In the genomic region with DNA sequence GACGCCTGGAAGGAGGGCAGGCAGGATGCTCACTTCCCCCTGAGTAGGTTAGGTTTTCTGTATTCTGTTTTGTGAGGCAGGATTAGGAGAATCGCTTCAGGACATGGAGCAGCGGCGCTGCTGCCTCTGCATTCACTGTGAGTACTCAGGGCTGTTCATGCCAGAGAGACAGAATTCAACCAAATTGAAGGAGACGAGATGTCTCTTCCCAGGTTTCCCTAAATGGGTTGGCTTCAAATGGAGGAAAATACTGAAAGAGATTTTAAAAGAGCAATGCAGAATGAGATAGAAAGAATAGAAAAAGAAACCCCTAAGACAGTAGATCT, we compare ENCODE assay signal across 35 cellular contexts. TPM values are rescaled to one million over a fixed set of nuclear protein-coding genes. Genes with fewer than 3 reads are reported as not detected.
"Had no signal": no experiment of that assay in that cellular context is flagged by ENCODE, and none has a peak within 500 bp of the region (broad histone marks: within the 10 kb centered on the region; RNA-seq: fewer than 3 reads in every experiment).

No MANE protein-coding gene starts in this region.

- H3K36me3 Mint-ChIP-seq: activated naive CD8-positive, alpha-beta T cell had no signal

- H3K9me3 Mint-ChIP-seq: activated B cell treated with CpG ODN at 0.5 μM for 24 hours; activated CD8-positive, alpha-beta T cell treated with anti-CD3 and anti-CD28 coated beads for 36 hours; activated T-cell treated with anti-CD3 and anti-CD28 coated beads, Interleukin-2, amount 50 U/mL, for 4 hours; activated T-helper 17 cell treated with anti-CD3 and anti-CD28 coated beads, Interleukin-2, amount 50 U/mL, for 72 hours; central memory CD8-positive, alpha-beta T cell; dendritic cell treated with granulocyte-macrophage colony-stimulating factor and Interleukin-4, amounts not matched to agents 40 ng/mL and 50 ng/mL, for 4 days; endodermal cell had no signal

- ATAC-seq: activated CD4-positive, CD25-positive, alpha-beta regulatory T cell treated with anti-CD3 and anti-CD28 coated beads, Interleukin-2, amount 50 U/mL, for 24 hours; activated CD8-positive, alpha-beta T cell treated with anti-CD3 and anti-CD28 coated beads for 36 hours; activated T-cell treated with anti-CD3 and anti-CD28 coated beads, Interleukin-2, amount 50 U/mL, for 4 hours; activated T-helper 17 cell treated with anti-CD3 and anti-CD28 coated beads, Interleukin-2, amount 50 U/mL, for 72 hours; foreskin keratinocyte; gastrocnemius medialis had no signal

- H3K27me3 ChIP-seq: brain microvascular endothelial cell had no signal

- H3K4me1 Mint-ChIP-seq: activated B cell treated with CpG ODN at 0.5 μM for 24 hours; activated T-helper 17 cell treated with anti-CD3 and anti-CD28 coated beads, Interleukin-2, amount 50 U/mL, for 72 hours; central memory CD8-positive, alpha-beta T cell; endodermal cell had no signal

- H3K4me1 ChIP-seq: esophagus muscularis mucosa, foreskin keratinocyte, gastrocnemius medialis had no signal

- H3K4me3 Mint-ChIP-seq: activated B cell treated with CpG ODN at 0.5 μM for 24 hours; activated CD8-positive, alpha-beta T cell treated with anti-CD3 and anti-CD28 coated beads for 36 hours; activated naive CD8-positive, alpha-beta T cell; activated T-cell treated with anti-CD3 and anti-CD28 coated beads, Interleukin-2, amount 50 U/mL, for 4 hours; activated T-helper 17 cell treated with anti-CD3 and anti-CD28 coated beads, Interleukin-2, amount 50 U/mL, for 72 hours; central memory CD8-positive, alpha-beta T cell; dendritic cell treated with granulocyte-macrophage colony-stimulating factor and Interleukin-4, amounts not matched to agents 40 ng/mL and 50 ng/mL, for 4 days; endodermal cell had no signal

- H3K9me3 ChIP-seq: esophagus muscularis mucosa, gastrocnemius medialis had no signal

- H3K36me3 ChIP-seq: brain microvascular endothelial cell, esophagus muscularis mucosa, gastrocnemius medialis had no signal

- H3K4me3 ChIP-seq: coronary artery, dorsolateral prefrontal cortex, esophagus muscularis mucosa, gastrocnemius medialis had no signal

- H3K27ac ChIP-seq: brain microvascular endothelial cell, coronary artery, esophagus muscularis mucosa, foreskin keratinocyte, gastrocnemius medialis, VCaP had no signal

- H3K27ac Mint-ChIP-seq: activated B cell treated with CpG ODN at 0.5 μM for 24 hours; activated CD8-positive, alpha-beta T cell treated with anti-CD3 and anti-CD28 coated beads for 36 hours; activated naive CD8-positive, alpha-beta T cell; activated T-helper 17 cell treated with anti-CD3 and anti-CD28 coated beads, Interleukin-2, amount 50 U/mL, for 72 hours; dendritic cell treated with granulocyte-macrophage colony-stimulating factor and Interleukin-4, amounts not matched to agents 40 ng/mL and 50 ng/mL, for 4 days; endodermal cell had no signal

- DNase-seq: activated B cell treated with CpG ODN at 0.5 μM for 24 hours; activated CD4-positive, alpha-beta T cell treated with anti-CD3 and anti-CD28 coated beads for 48 hours; activated CD4-positive, alpha-beta T cell treated with anti-CD3 and anti-CD28 coated beads, Interleukin-2, amount 50 U/mL, for 1 hour; activated CD4-positive, alpha-beta T cell treated with anti-CD3 and anti-CD28 coated beads, Interleukin-2, amount 50 U/mL, for 48 hours; activated CD8-positive, alpha-beta memory T cell treated with anti-CD3 and anti-CD28 coated beads for 24 hours; activated CD8-positive, alpha-beta T cell treated with anti-CD3 and anti-CD28 coated beads for 36 hours; activated effector memory CD4-positive, alpha-beta T cell treated with Interleukin-2 at 50 U/mL for 16 hours; activated gamma-delta T cell treated with Interleukin-2 at 50 U/mL for 16 hours; activated naive CD4-positive, alpha-beta T cell treated with anti-CD3 and anti-CD28 coated beads, Interleukin-2, amount 50 U/mL, for 16 hours; activated naive CD4-positive, alpha-beta T cell treated with Interleukin-2 at 50 U/mL for 16 hours; activated T-cell treated with anti-CD3 and anti-CD28 coated beads, Interleukin-2, amount 50 U/mL, for 4 hours; amniotic stem cell; anterior cingulate cortex; brain microvascular endothelial cell; dorsolateral prefrontal cortex; effector memory CD4-positive, alpha-beta T cell; endodermal cell; erythroblast; foreskin keratinocyte; gastrocnemius medialis; glutamatergic neuron; T-helper 2 cell had no signal

RNA-seq across cellular contexts. Expression of a gene that starts 21.9 kb away (rescaled TPM):
- total RNA-seq: activated B cell treated with CpG ODN at 0.5 μM for 24 hours; activated CD8-positive, alpha-beta T cell treated with anti-CD3 and anti-CD28 coated beads for 36 hours; activated T-cell treated with anti-CD3 and anti-CD28 coated beads, Interleukin-2, amount 50 U/mL, for 4 hours; activated T-helper 17 cell treated with anti-CD3 and anti-CD28 coated beads, Interleukin-2, amount 50 U/mL, for 72 hours; astrocyte; bronchial epithelial cell; cardiac septum; esophagus muscularis mucosa; foreskin keratinocyte; T-helper 1 cell treated with Interleukin-12 subunit alpha and Interleukin-12 subunit beta and Interleukin-4 antibody, amounts not matched to agents 30 ng/mL and 1 ng/mL, for 36 hours had no signal
- polyA plus RNA-seq: adipose tissue, foreskin keratinocyte had no signal
